ENCODE assay signal across 29 cellular contexts in the genomic region with DNA sequence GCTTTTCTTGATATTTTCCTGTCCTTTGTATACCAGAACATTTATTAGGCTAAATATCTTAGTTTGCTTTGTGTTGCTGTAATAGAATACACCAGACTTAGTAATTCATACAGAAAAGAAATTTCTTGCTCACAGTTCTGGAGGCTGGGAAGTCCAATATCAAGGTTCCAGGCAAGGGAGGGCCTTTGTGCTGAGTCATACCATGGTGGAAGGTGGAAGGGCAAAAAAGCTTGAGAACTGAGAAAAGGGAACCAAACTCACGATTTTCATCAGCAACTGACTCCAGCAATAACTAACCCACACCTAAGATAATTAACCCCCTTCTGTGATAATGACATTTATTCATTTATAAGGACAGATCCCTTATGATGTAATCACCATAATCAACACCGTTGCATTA.
"Had no signal": no experiment of that assay in that cellular context is flagged by ENCODE, and none has a peak within 500 bp of the region (broad histone marks: within the 10 kb centered on the region; RNA-seq: fewer than 3 reads in every experiment).

No MANE protein-coding gene starts in this region.

- ATAC-seq: activated CD4-positive, alpha-beta T cell treated with anti-CD3 and anti-CD28 coated beads for 36 hours; activated naive CD8-positive, alpha-beta T cell treated with anti-CD3 and anti-CD28 coated beads, Interleukin-2, amount 50 U/mL, for 24 hours; activated T-cell treated with anti-CD3 and anti-CD28 coated beads, Interleukin-2, amount 50 U/mL, for 72 hours; body of pancreas; gastroesophageal sphincter; T-helper 17 cell had no signal

- H3K9me3 Mint-ChIP-seq: activated CD4-positive, alpha-beta memory T cell treated with anti-CD3 and anti-CD28 coated beads for 36 hours; activated naive CD8-positive, alpha-beta T cell treated with anti-CD3 and anti-CD28 coated beads for 36 hours; activated T-cell treated with anti-CD3 and anti-CD28 coated beads, Interleukin-2, amount 50 U/mL, for 24 hours; activated T-cell treated with anti-CD3 and anti-CD28 coated beads, Interleukin-2, amount 50 U/mL, for 72 hours; T-helper 2 cell treated with Interferon-gamma antibody and Interleukin-4, amounts not matched to agents 5 μg/mL and 100 μg/mL, for 36 hours had no signal

- DNase-seq: activated CD4-positive, alpha-beta memory T cell treated with anti-CD3 and anti-CD28 coated beads for 36 hours; activated CD4-positive, alpha-beta T cell treated with anti-CD3 and anti-CD28 coated beads for 36 hours; activated CD4-positive, alpha-beta T cell treated with anti-CD3 and anti-CD28 coated beads, Interleukin-2, amount 10 ng/mL, durations not matched to agents 24 days and 14 days; activated CD4-positive, CD25-positive, alpha-beta regulatory T cell; activated CD4-positive, CD25-positive, alpha-beta regulatory T cell treated with anti-CD3 and anti-CD28 coated beads, Interleukin-2, amount 50 U/mL, for 72 hours; activated CD8-positive, alpha-beta memory T cell treated with anti-CD3 and anti-CD28 coated beads, Interleukin-2, amount 50 U/mL, for 48 hours; activated gamma-delta T cell; activated naive CD4-positive, alpha-beta T cell; activated naive CD4-positive, alpha-beta T cell treated with anti-CD3 and anti-CD28 coated beads, Interleukin-2, amount 50 U/mL, for 16 hours; activated naive CD8-positive, alpha-beta T cell treated with anti-CD3 and anti-CD28 coated beads for 36 hours; activated naive CD8-positive, alpha-beta T cell treated with anti-CD3 and anti-CD28 coated beads, Interleukin-2, amount 50 U/mL, for 24 hours; activated T-cell treated with anti-CD3 and anti-CD28 coated beads for 4 hours; activated T-cell treated with anti-CD3 and anti-CD28 coated beads, Interleukin-2, amount 50 U/mL, for 24 hours; activated T-cell treated with anti-CD3 and anti-CD28 coated beads, Interleukin-2, amount 50 U/mL, for 72 hours; adrenal gland; amygdala; aorta; body of pancreas; caudate nucleus; cortex of kidney; effector CD8-positive, alpha-beta T cell; esophagus squamous epithelium; foreskin melanocyte; head of caudate nucleus; hippocampal formation; T-helper 17 cell; T1000 had no signal

- H3K27ac Mint-ChIP-seq: activated CD4-positive, alpha-beta memory T cell treated with anti-CD3 and anti-CD28 coated beads for 36 hours; activated CD4-positive, alpha-beta T cell treated with anti-CD3 and anti-CD28 coated beads for 36 hours; activated CD4-positive, alpha-beta T cell treated with anti-CD3 and anti-CD28 coated beads, Interleukin-2, amount 10 ng/mL, durations not matched to agents 24 days and 14 days; activated naive CD8-positive, alpha-beta T cell treated with anti-CD3 and anti-CD28 coated beads for 36 hours; activated naive CD8-positive, alpha-beta T cell treated with anti-CD3 and anti-CD28 coated beads, Interleukin-2, amount 50 U/mL, for 24 hours; activated T-cell treated with anti-CD3 and anti-CD28 coated beads, Interleukin-2, amount 50 U/mL, for 24 hours; activated T-cell treated with anti-CD3 and anti-CD28 coated beads, Interleukin-2, amount 50 U/mL, for 72 hours; T-helper 17 cell; T-helper 2 cell treated with Interferon-gamma antibody and Interleukin-4, amounts not matched to agents 5 μg/mL and 100 μg/mL, for 36 hours had no signal

- H3K4me1 Mint-ChIP-seq: activated CD4-positive, alpha-beta T cell treated with anti-CD3 and anti-CD28 coated beads for 36 hours; activated CD4-positive, alpha-beta T cell treated with anti-CD3 and anti-CD28 coated beads, Interleukin-2, amount 10 ng/mL, durations not matched to agents 24 days and 14 days; activated naive CD8-positive, alpha-beta T cell treated with anti-CD3 and anti-CD28 coated beads for 36 hours; activated naive CD8-positive, alpha-beta T cell treated with anti-CD3 and anti-CD28 coated beads, Interleukin-2, amount 50 U/mL, for 24 hours had no signal

- H3K4me3 Mint-ChIP-seq: activated CD4-positive, alpha-beta memory T cell treated with anti-CD3 and anti-CD28 coated beads for 36 hours; activated CD4-positive, alpha-beta T cell treated with anti-CD3 and anti-CD28 coated beads for 36 hours; activated CD4-positive, alpha-beta T cell treated with anti-CD3 and anti-CD28 coated beads, Interleukin-2, amount 10 ng/mL, durations not matched to agents 24 days and 14 days; activated naive CD8-positive, alpha-beta T cell treated with anti-CD3 and anti-CD28 coated beads for 36 hours; activated naive CD8-positive, alpha-beta T cell treated with anti-CD3 and anti-CD28 coated beads, Interleukin-2, amount 50 U/mL, for 24 hours; activated T-cell treated with anti-CD3 and anti-CD28 coated beads, Interleukin-2, amount 50 U/mL, for 24 hours; activated T-cell treated with anti-CD3 and anti-CD28 coated beads, Interleukin-2, amount 50 U/mL, for 72 hours; T-helper 17 cell; T-helper 2 cell treated with Interferon-gamma antibody and Interleukin-4, amounts not matched to agents 5 μg/mL and 100 μg/mL, for 36 hours had no signal

- H3K27me3 Mint-ChIP-seq: activated CD4-positive, alpha-beta memory T cell treated with anti-CD3 and anti-CD28 coated beads for 36 hours; activated CD4-positive, alpha-beta T cell treated with anti-CD3 and anti-CD28 coated beads for 36 hours; activated CD4-positive, alpha-beta T cell treated with anti-CD3 and anti-CD28 coated beads, Interleukin-2, amount 10 ng/mL, durations not matched to agents 24 days and 14 days; activated naive CD8-positive, alpha-beta T cell treated with anti-CD3 and anti-CD28 coated beads for 36 hours; activated naive CD8-positive, alpha-beta T cell treated with anti-CD3 and anti-CD28 coated beads, Interleukin-2, amount 50 U/mL, for 24 hours; activated T-cell treated with anti-CD3 and anti-CD28 coated beads, Interleukin-2, amount 50 U/mL, for 24 hours; T-helper 17 cell had no signal
